1 cellular context compared by ENCODE assay signal in the genomic region with DNA sequence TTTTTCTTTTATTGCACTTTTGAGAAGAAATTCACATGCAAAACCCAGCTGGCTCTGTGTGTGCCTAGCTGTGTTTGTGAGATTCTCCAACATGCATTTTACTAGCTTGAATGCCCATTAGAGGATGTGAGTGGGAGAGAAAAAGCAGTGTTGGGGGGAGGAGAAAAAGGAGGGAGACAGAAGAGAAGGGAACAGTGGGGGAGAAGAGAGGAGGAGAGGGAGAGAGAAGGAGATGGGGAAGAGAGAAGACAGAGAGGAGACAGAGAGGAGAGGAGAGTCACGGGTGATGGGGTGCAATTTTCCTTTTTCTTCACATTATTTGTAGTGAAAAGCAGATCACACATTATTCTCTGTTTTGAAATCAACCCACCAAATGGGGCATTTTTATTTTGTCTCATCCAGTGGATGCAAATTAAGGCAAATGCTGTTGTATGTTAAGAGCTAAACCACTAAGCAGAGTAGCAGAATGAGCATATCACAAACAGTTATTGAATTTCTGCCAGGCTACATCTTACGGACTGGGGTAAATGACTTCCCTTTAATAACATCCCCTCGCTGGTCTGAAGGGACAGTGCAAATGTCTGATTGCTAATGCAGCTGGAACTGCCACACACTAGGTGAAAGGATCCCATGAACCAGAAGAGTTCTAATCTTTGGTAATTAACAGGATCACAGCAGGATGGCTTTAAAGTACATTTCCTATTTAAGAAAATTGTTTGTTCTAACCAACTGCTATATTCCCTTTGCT.
A peak's percentile ranks its signal among the peaks of the same experiment; 100 is the strongest.
TF ChIP-seq lines count a peak whose summit lies in the region.

No MANE protein-coding gene starts in this region.

TF ChIP-seq in HEK293, 187 proteins besides CTCF, POLR2A, EP300 and RAD21 (continued from another document):
- TF ChIP-seq, protein P1, sequence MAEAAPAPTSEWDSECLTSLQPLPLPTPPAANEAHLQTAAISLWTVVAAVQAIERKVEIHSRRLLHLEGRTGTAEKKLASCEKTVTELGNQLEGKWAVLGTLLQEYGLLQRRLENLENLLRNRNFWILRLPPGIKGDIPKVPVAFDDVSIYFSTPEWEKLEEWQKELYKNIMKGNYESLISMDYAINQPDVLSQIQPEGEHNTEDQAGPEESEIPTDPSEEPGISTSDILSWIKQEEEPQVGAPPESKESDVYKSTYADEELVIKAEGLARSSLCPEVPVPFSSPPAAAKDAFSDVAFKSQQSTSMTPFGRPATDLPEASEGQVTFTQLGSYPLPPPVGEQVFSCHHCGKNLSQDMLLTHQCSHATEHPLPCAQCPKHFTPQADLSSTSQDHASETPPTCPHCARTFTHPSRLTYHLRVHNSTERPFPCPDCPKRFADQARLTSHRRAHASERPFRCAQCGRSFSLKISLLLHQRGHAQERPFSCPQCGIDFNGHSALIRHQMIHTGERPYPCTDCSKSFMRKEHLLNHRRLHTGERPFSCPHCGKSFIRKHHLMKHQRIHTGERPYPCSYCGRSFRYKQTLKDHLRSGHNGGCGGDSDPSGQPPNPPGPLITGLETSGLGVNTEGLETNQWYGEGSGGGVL (tag by site-specific recombination; IDR thresholded peaks at IDR 0.05): peak; percentile 83
- no peak for TF ChIP-seq ZNF335 (tag by site-specific recombination; conservative IDR thresholded peaks at IDR 0.05)
- peak; percentile 26; the same call in 1 of the 2 replicates for TF ChIP-seq EGR2 (tag by site-specific recombination; IDR thresholded peaks at IDR 0.05; ENCODE audit: low read depth)
- no peak for TF ChIP-seq SP3 (tag by site-specific recombination; IDR thresholded peaks at IDR 0.05)
- peak; percentile 58; the same call in 1 of the 2 replicates for TF ChIP-seq ZNF366 (tag by site-specific recombination; conservative IDR thresholded peaks at IDR 0.05)
- no peak for TF ChIP-seq HOXA7 (CRISPR knock-in tag; IDR thresholded peaks at IDR 0.05; ENCODE audit: borderline replicate concordance)
- TF ChIP-seq, protein P2, sequence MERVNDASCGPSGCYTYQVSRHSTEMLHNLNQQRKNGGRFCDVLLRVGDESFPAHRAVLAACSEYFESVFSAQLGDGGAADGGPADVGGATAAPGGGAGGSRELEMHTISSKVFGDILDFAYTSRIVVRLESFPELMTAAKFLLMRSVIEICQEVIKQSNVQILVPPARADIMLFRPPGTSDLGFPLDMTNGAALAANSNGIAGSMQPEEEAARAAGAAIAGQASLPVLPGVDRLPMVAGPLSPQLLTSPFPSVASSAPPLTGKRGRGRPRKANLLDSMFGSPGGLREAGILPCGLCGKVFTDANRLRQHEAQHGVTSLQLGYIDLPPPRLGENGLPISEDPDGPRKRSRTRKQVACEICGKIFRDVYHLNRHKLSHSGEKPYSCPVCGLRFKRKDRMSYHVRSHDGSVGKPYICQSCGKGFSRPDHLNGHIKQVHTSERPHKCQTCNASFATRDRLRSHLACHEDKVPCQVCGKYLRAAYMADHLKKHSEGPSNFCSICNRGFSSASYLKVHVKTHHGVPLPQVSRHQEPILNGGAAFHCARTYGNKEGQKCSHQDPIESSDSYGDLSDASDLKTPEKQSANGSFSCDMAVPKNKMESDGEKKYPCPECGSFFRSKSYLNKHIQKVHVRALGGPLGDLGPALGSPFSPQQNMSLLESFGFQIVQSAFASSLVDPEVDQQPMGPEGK (tag by site-specific recombination; IDR thresholded peaks at IDR 0.05): no peak
- TF ChIP-seq, protein P3, sequence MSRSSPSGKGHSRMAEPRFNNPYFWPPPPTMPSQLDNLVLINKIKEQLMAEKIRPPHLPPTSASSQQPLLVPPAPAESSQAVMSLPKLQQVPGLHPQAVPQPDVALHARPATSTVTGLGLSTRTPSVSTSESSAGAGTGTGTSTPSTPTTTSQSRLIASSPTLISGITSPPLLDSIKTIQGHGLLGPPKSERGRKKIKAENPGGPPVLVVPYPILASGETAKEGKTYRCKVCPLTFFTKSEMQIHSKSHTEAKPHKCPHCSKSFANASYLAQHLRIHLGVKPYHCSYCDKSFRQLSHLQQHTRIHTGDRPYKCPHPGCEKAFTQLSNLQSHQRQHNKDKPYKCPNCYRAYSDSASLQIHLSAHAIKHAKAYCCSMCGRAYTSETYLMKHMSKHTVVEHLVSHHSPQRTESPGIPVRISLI (tag by site-specific recombination; IDR thresholded peaks at IDR 0.05): no peak
